Comparison of ENCODE assay signal across 22 cellular contexts in genomic region chr10:80588506-80589020, GRCh38. TPM values are rescaled to one million over a fixed set of nuclear protein-coding genes. Genes with fewer than 3 reads are reported as not detected.
"Had no signal": no experiment of that assay in that cellular context is flagged by ENCODE, and none has a peak within 500 bp of the region (broad histone marks: within the 10 kb centered on the region; RNA-seq: fewer than 3 reads in every experiment).

No MANE protein-coding gene starts in this region.

- H3K4me1 ChIP-seq: body of pancreas had no signal

- H3K36me3 ChIP-seq: spleen, thoracic aorta had no signal

- H3K27ac ChIP-seq: body of pancreas, hepatocyte, spleen, thoracic aorta had no signal

- DNase-seq: activated CD4-positive, alpha-beta memory T cell treated with anti-CD3 and anti-CD28 coated beads, Interleukin-2, amount 10 ng/mL, durations not matched to agents 7 days and 5 days; activated CD4-positive, alpha-beta T cell treated with anti-CD3 and anti-CD28 coated beads for 48 hours; activated gamma-delta T cell treated with Interleukin-2 at 50 U/mL for 16 hours; anterior cingulate cortex; body of pancreas; caudate nucleus; dermis blood vessel endothelial cell; effector memory CD4-positive, alpha-beta T cell; foreskin melanocyte; mesendoderm; naive B cell; occipital lobe; spleen; stimulated activated CD4-positive, alpha-beta T cell treated with anti-CD3 and anti-CD28 coated beads, Interleukin-4, amount 100 ng/mL, for 1 hour; stimulated activated naive CD4-positive, alpha-beta T cell treated with Interleukin-2 at 50 U/mL for 16 hours; SW 1271; T-helper 17 cell had no signal

- ATAC-seq: activated CD8-positive, alpha-beta memory T cell treated with anti-CD3 and anti-CD28 coated beads, Interleukin-2, amount 10 ng/mL, durations not matched to agents 7 days and 5 days; body of pancreas; esophagus mucosa; T-helper 17 cell had no signal

- H3K9me3 ChIP-seq: body of pancreas, spleen, thoracic aorta had no signal

- H3K27me3 ChIP-seq: body of pancreas, hepatocyte, spleen had no signal

- H3K4me3 ChIP-seq: body of pancreas, hepatocyte, spleen, thoracic aorta had no signal

RNA-seq across cellular contexts. Expression of gene SH2D4B, which starts 50.9 kb away (rescaled TPM):
- total RNA-seq: hepatocyte, mucosa of gallbladder had no signal
- polyA plus RNA-seq: hepatocyte had no signal
